In genomic region chr5:141135030-141135717, GRCh38 we compare ENCODE assay signal across 8 cellular contexts. TPM values are rescaled to one million over a fixed set of nuclear protein-coding genes. Genes with fewer than 3 reads are reported as not detected.
A peak's percentile ranks its signal among the peaks of the same experiment; 100 is the strongest.
DNase-seq lines count a peak whose midpoint lies in the region; ATAC-seq and TF ChIP-seq lines count a peak whose summit lies in the region.

PCDHB5 (plus strand) TSS chr5:141135206; CDS start chr5:141135435, 229 bp downstream.

- H3K27ac ChIP-seq in GM23248 (no peak within 1 kb of the TSS), gastroesophageal sphincter (peak within 1 kb of the TSS in 1 of 4 donors; percentile 14), gastrocnemius medialis (peak within 1 kb of the TSS in 1 of 4 donors; percentile 49)

- no peaks in the 10 kb centered on the region for H3K27me3 ChIP-seq in GM23248 (replicated peaks; ENCODE audit: insufficient read depth)
- H3K27me3 ChIP-seq in gastroesophageal sphincter = peaks cover 18% of the 10 kb centered on the region
- H3K27me3 ChIP-seq in gastrocnemius medialis = no peaks in the 10 kb centered on the region

- no peak within 1 kb of the TSS for H3K4me2 ChIP-seq in GM23248 (ENCODE audit: unreplicated experiment)

- in situ Hi-C loops in GM23248 (cut with MboI) (no loop called here), SK-MEL-5 (cut with HindIII; ENCODE audit: low pct_unique_long_range_greater_than_20kb, low sequenced_read_pairs) (no loop called here), gastrocnemius medialis (cut with MboI; ENCODE audit: low sequenced_read_pairs in 4 of 4) (no loop called here)

- no peaks in the 10 kb centered on the region for H3F3A ChIP-seq in GM23248 (ENCODE audit: insufficient read depth)

- no peaks in the 10 kb centered on the region for H3K79me2 ChIP-seq in GM23248 (ENCODE audit: insufficient read depth)

- 22 to 23% methylated on average over 22 of the region's 22 CpGs for WGBS in GM23248 (ENCODE audit: low coverage in 1 of 2, low lambda C conversion rate in 2 of 2, missing lambda C conversion rate in 2 of 2), 2 experiments
- WGBS in gastroesophageal sphincter (ENCODE audit: low coverage in 1 of 2), 2 donors = 13 to 15% methylated on average over 18 to 22 of the region's 22 CpGs

- H2AFZ ChIP-seq in GM23248 = no peak within 1 kb of the TSS; the same call in 1 of the 2 replicates

- no peak within 1 kb of the TSS for H3K9ac ChIP-seq in GM23248

- TF ChIP-seq EP300 in gastroesophageal sphincter (IDR thresholded peaks at IDR 0.05) = no peak

- H3K9me2 ChIP-seq in GM23248 (ENCODE audit: insufficient read depth) = no peaks in the 10 kb centered on the region

- TF ChIP-seq POLR2A in gastroesophageal sphincter (IDR thresholded peaks at IDR 0.05) = no peak
- TF ChIP-seq POLR2A in gastrocnemius medialis (IDR thresholded peaks at IDR 0.05) = no peak

- TF ChIP-seq CTCF in gastroesophageal sphincter (IDR thresholded peaks at IDR 0.05) = peak in 3 of 4 experiments; percentile 22 to 48 (median 26)
- TF ChIP-seq CTCF in gastrocnemius medialis (IDR thresholded peaks at IDR 0.05 in 4 of 5, conservative IDR thresholded peaks at IDR 0.05 in 1 of 5) = peak in 3 of 5 experiments; percentile 19 to 46 (median 32)

- intact Hi-C loops in gastrocnemius medialis (cut with DNase I; ENCODE audit: low total_unique reads) = no loop called here

- DNase-seq in A172 (ENCODE audit: low spot score) (peak; percentile 66), GM23248 (peak; percentile 15), SK-MEL-5 (ENCODE audit: low read depth, low spot score) (peak; percentile 80), gastrocnemius medialis (no peak), SKM-1 treated with dmso at 0.1 percent for 144 hours (lab: John Stamatoyannopoulos, UW; ENCODE audit: unreplicated experiment) (no peak)
- no peak for DNase-seq in stimulated activated CD4-positive, alpha-beta T cell treated with anti-CD3 and anti-CD28 coated beads, Interleukin-12 subunit alpha, Interleukin-12 subunit beta, amount 100 ng/mL, for 4 hours

- H3K4me3 ChIP-seq in GM23248 (peak within 1 kb of the TSS; percentile 15), gastroesophageal sphincter (peak within 1 kb of the TSS; percentile 34 to 43), gastrocnemius medialis (peak within 1 kb of the TSS; percentile 34 to 54 (median 47))

- H3K9me3 ChIP-seq in GM23248 (ENCODE audit: low read depth) (no peaks in the 10 kb centered on the region), gastroesophageal sphincter (peaks cover 0 to 89% (median 2%) of the 10 kb centered on the region in 3 donors), gastrocnemius medialis (peaks cover 0 to 5% (median 0%) of the 10 kb centered on the region in 3 donors)

- no peaks in the 10 kb centered on the region for H4K20me1 ChIP-seq in GM23248 (ENCODE audit: insufficient read depth)

- H3K36me3 ChIP-seq in GM23248 (ENCODE audit: low read depth) = no peaks in the 10 kb centered on the region
- H3K36me3 ChIP-seq in gastroesophageal sphincter = no peaks in the 10 kb centered on the region
- no peaks in the 10 kb centered on the region for H3K36me3 ChIP-seq in gastrocnemius medialis

- no peak for ATAC-seq in gastroesophageal sphincter
- ATAC-seq in gastrocnemius medialis = no peak
- ATAC-seq in GM19452 (IDR thresholded peaks at IDR 0.05; ENCODE audit: unreplicated experiment) = no peak

- H3K4me1 ChIP-seq in GM23248 (ENCODE audit: insufficient read depth) (no peaks in the 10 kb centered on the region), gastroesophageal sphincter (no peaks in the 10 kb centered on the region), gastrocnemius medialis (no peaks in the 10 kb centered on the region)

RNA-seq across cellular contexts. Expression of gene PCDHB5, which starts in this region (rescaled TPM):
- 45.5 and 52.8 TPM in 2 replicates for total RNA-seq in A172 (2014; rRNA removed; shearing (Covaris generic))
- 0.43 and 1.3 TPM in 2 replicates for total RNA-seq in GM23248 (2014; rRNA removed; shearing (Covaris generic))
- polyA plus RNA-seq in GM23248 (2016; fragmentation: Nextera tagmentation; extraction: Ambion mirVana) = 0.05 TPM in 1 of 2 replicates, not detected in the other
- 2.0 and 3.1 TPM in 2 replicates for total RNA-seq in SK-MEL-5 (2014; rRNA removed; shearing (Covaris generic))
- polyA plus RNA-seq in SK-MEL-5 (2015; cell fraction: cytosol; rRNA removed) = 4.8 and 5.3 TPM in 2 replicates
- polyA plus RNA-seq in SK-MEL-5 (2015; cell fraction: nucleus; rRNA removed) = 5.1 and 7.9 TPM in 2 replicates
- total RNA-seq in gastroesophageal sphincter (1 to 10 TPM; 3.2 to 8.6 (median 5.8) TPM), gastrocnemius medialis (1 to 10 TPM in 1 of 4 donors, under 1 TPM in 3; 0.38 to 1.5 (median 0.91) TPM)

Comparison
In these comparisons a context has a peak if more than half of its experiments do, and no peak if none do; other contexts are left out.
1. DNase-seq: peak in A172 (single experiment), GM23248 (single experiment) and SK-MEL-5 (single experiment); none in gastrocnemius medialis (0 of 2), SKM-1 treated with dmso at 0.1 percent for 144 hours (single experiment) and stimulated activated CD4-positive, alpha-beta T cell treated with anti-CD3 and anti-CD28 coated beads, Interleukin-12 subunit alpha, Interleukin-12 subunit beta, amount 100 ng/mL, for 4 hours (single experiment).
2. Peak in every context shown above with its lines, with median percentiles within 50 percentile points of each other: H3K4me3 ChIP-seq.